In genomic region chr11:47242596-47243192, GRCh38 we compare ENCODE assay signal across 19 cellular contexts. TPM values are rescaled to one million over a fixed set of nuclear protein-coding genes. Genes with fewer than 3 reads are reported as not detected.
DNase-seq lines count a peak whose midpoint lies in the region; ATAC-seq, FAIRE-seq and TF ChIP-seq lines count a peak whose summit lies in the region.
"Had no signal": no experiment of that assay in that cellular context is flagged by ENCODE, and none has a peak within 500 bp of the region (broad histone marks: within the 10 kb centered on the region; RNA-seq: fewer than 3 reads in every experiment).

No MANE protein-coding gene starts in this region.

- POLR2A ChIA-PET in K562 (lab: Yijun Ruan, JAX): interaction anchor here (0.7 to 10.1 kb wide), 8 partner anchors 8 to 169 kb away, joined by 3 to 110 read pairs (median 4); partner anchors contain the start of gene DDB2

- in situ Hi-C loops in K562 (cut with MboI): no loop called here

- H4K20me1 ChIP-seq in K562 (replicated peaks; ENCODE audit: control insufficient read depth, insufficient read depth, low read length): no peaks in the 10 kb centered on the region; the same call in 1 of the 2 replicates

- ATAC-seq in K562 (no peak), lower lobe of right lung (no peak), GM21619 (IDR thresholded peaks at IDR 0.05; ENCODE audit: unreplicated experiment) (no peak)

- CTCF ChIA-PET in K562 (lab: Yijun Ruan, JAX; ENCODE audit: low intra/inter-chr PET ratio): no interaction called here

- DNase-seq in GM12892 (ENCODE audit: insufficient read length): no peak
- DNase-seq in K562 (ENCODE audit: extremely low read depth in 1 of 4, low spot score in 3 of 4): no peak
- DNase-seq in lower lobe of right lung: no peak
- no peak for DNase-seq in HuH-7.5 (ENCODE audit: low spot score)
- no peak for DNase-seq in amygdala (lab: John Stamatoyannopoulos, UW)
- DNase-seq: activated CD4-positive, alpha-beta T cell treated with anti-CD3 and anti-CD28 coated beads, Interleukin-2, amount 10 ng/mL, durations not matched to agents 7 days and 5 days; AML-193; amniotic stem cell; cerebellar nuclear complex; foreskin melanocyte; H9; left cardiac atrium; NCI-H1417 treated with DMSO at 0.1 percent for 48 hours; ovary; stimulated activated CD4-positive, alpha-beta T cell treated with anti-CD3 and anti-CD28 coated beads, Interleukin-4, amount 100 ng/mL, for 1 hour had no signal

- no peak overlapping the region for H2AFZ ChIP-seq in K562 (ENCODE audit: low read depth, low read length)

- peak overlapping the region; percentile 73 for H3K27ac ChIP-seq in C4-2B
- H3K27ac ChIP-seq in K562 (ENCODE audit: extremely low read depth, low read depth, low read length): no peak overlapping the region
- peak overlapping the region; percentile 24 for H3K27ac ChIP-seq in lower lobe of right lung
- H3K27ac ChIP-seq: ovary had no signal

- no peak for TF ChIP-seq EP300 in K562 (IDR thresholded peaks at IDR 0.05; ENCODE audit: low read length)

- intact Hi-C loops in K562 (cut with micrococcal nuclease) (no loop called here), lower lobe of right lung (cut with DNase I) (no loop called here)

- H3K4me3 ChIP-seq in K562 (no peak overlapping the region), lower lobe of right lung (no peak overlapping the region)
- H3K4me3 ChIP-seq: ovary had no signal

- peaks cover 76% of the 10 kb centered on the region; the same call in 2 of the 3 replicates for H3K36me3 ChIP-seq in K562 (ENCODE audit: control insufficient read depth, insufficient read depth, low read length)
- peaks cover 85% of the 10 kb centered on the region for H3K36me3 ChIP-seq in lower lobe of right lung
- H3K36me3 ChIP-seq: ovary had no signal

- no TSS peak for BruUV-seq in K562 (replicated peaks; lab: Mats Ljungman, UMichigan)

- TF ChIP-seq POLR2A in GM12892 (IDR thresholded peaks at IDR 0.05; ENCODE audit: low read depth, low read length): 0 out of 2 replicates have a peak, but pooled peaks have one; percentile 9
- no peak for TF ChIP-seq POLR2A in K562 (conservative IDR thresholded peaks at IDR 0.05)

- no peaks in the 10 kb centered on the region for H3K9me3 ChIP-seq in K562 (replicated peaks; ENCODE audit: control insufficient read depth, insufficient read depth, low read depth, low read length)
- H3K9me3 ChIP-seq in lower lobe of right lung: no peaks in the 10 kb centered on the region
- H3K9me3 ChIP-seq: ovary had no signal

- H3K9me1 ChIP-seq in K562 (ENCODE audit: control insufficient read depth, insufficient read depth, low read length): no peaks in the 10 kb centered on the region

- no peak overlapping the region for H3K4me2 ChIP-seq in K562 (ENCODE audit: insufficient read depth, low read length)

- H3K27me3 ChIP-seq in K562 (ENCODE audit: control insufficient read depth in 2 of 2, insufficient read depth in 2 of 2, low read length in 2 of 2): no peaks in the 10 kb centered on the region
- no peaks in the 10 kb centered on the region for H3K27me3 ChIP-seq in lower lobe of right lung (ENCODE audit: low read depth)
- H3K27me3 ChIP-seq: ovary had no signal

- 87% methylated on average over 20 of the region's 21 CpGs for WGBS in K562 (ENCODE audit: insufficient coverage, low coverage, missing lambda C conversion rate)

- TF ChIP-seq RAD21 in K562 (CRISPR knock-in tag; conservative IDR thresholded peaks at IDR 0.05 in 1 of 2, IDR thresholded peaks at IDR 0.05 in 1 of 2): no peak

- 0 out of 4 replicates have a peak overlapping the region, but pooled peaks of 1 of the 2 experiments have one; percentile 10 for H3K9ac ChIP-seq in K562 (ENCODE audit: insufficient read depth in 1 of 2, low read depth in 2 of 2, low read length in 2 of 2)

- peaks cover 5 to 12% of the 10 kb centered on the region in 2 experiments; a peak in 4 of 5 replicates for H3K4me1 ChIP-seq in K562 (replicated peaks in 1 of 2; ENCODE audit: control insufficient read depth in 2 of 2, insufficient read depth in 2 of 2, low read length in 2 of 2)
- peaks cover 39% of the 10 kb centered on the region for H3K4me1 ChIP-seq in lower lobe of right lung

- no peak for TF ChIP-seq CTCF in C4-2B (conservative IDR thresholded peaks at IDR 0.05)
- no peak for TF ChIP-seq CTCF in K562 (IDR thresholded peaks at IDR 0.05 in 2 of 3, conservative IDR thresholded peaks at IDR 0.05 in 1 of 3; ENCODE audit: insufficient read depth in 2 of 3, low read depth in 1 of 3, low read length in 3 of 3)
- TF ChIP-seq CTCF in lower lobe of right lung (IDR thresholded peaks at IDR 0.05): no peak

- no peak for FAIRE-seq in GM12892 (lab: Jason Lieb, UNC)
- FAIRE-seq in K562 (lab: Jason Lieb, UNC): no peak
- FAIRE-seq: D721Med, TTC549 had no signal

- peaks cover 3% of the 10 kb centered on the region for H3K79me2 ChIP-seq in K562 (ENCODE audit: control insufficient read depth, insufficient read depth, low read length)

RNA-seq across cellular contexts. Expression of gene ACP2, which starts 5.9 kb away (rescaled TPM):
- 7.1 TPM for polyA plus RNA-seq in GM12892 (2012; ENCODE audit: missing spikeins)
- total RNA-seq in K562 (2011; cell fraction: chromatin; rRNA removed; ENCODE audit: low replicate concordance): 46.3 and 108 TPM in 2 replicates
- 76.0 and 80.0 TPM in 2 replicates for total RNA-seq in K562 (2011; cell fraction: nucleolus; rRNA removed)
- total RNA-seq in K562 (2011; cell fraction: nucleoplasm; rRNA removed): 60.6 and 60.9 TPM in 2 replicates
- total RNA-seq in K562 (2014; rRNA removed) (14.3 and 16.2 TPM in 2 replicates), K562 (2014; rRNA removed; fragmentation: Illumina TruSeq; extraction: Trizol) (7.1 and 8.6 TPM in 2 replicates), K562 (2015; rRNA removed; fragmentation: Illumina TruSeq; extraction: Trizol) (11.6 and 12.1 TPM in 2 replicates), K562 (2021) (17.8 and 20.0 TPM in 2 replicates), lower lobe of right lung (33.0 TPM)
- polyA plus RNA-seq in K562 (2011; rRNA removed) (7.0 and 10.4 TPM in 2 replicates), K562 (2014; fragmentation: Illumina TruSeq; extraction: Trizol) (14.0 and 19.1 TPM in 2 replicates), K562 (2014; fragmentation: Nextera tagmentation; extraction: Ambion mirVana) (1 to 10 TPM; 1.9 to 2.2 TPM), K562 (2014; rRNA removed) (12.4 and 14.4 TPM in 2 replicates)
- 8.2 and 13.6 TPM in 2 replicates for polyA plus RNA-seq in K562 (2011; cell fraction: cytosol; rRNA removed)
- 27.8 and 55.7 TPM in 2 replicates for polyA plus RNA-seq in K562 (2011; cell fraction: nucleus; rRNA removed)
- 13.9 and 20.7 TPM in 2 replicates for polyA plus RNA-seq in K562 (2012)
- polyA minus RNA-seq in K562 (2011; rRNA and poly(A)+ RNA removed): 10.9 and 11.2 TPM in 2 replicates
- 9.5 and 12.3 TPM in 2 replicates for polyA minus RNA-seq in K562 (2011; cell fraction: cytosol; rRNA and poly(A)+ RNA removed)
- polyA minus RNA-seq in K562 (2011; cell fraction: nucleus; rRNA and poly(A)+ RNA removed): 25.4 and 26.9 TPM in 2 replicates

RNA-seq across cellular contexts. Expression of gene NR1H3, which starts 15.1 kb away (rescaled TPM):
- 3.0 TPM for polyA plus RNA-seq in GM12892 (2012; ENCODE audit: missing spikeins)
- 39.2 and 75.3 TPM in 2 replicates for total RNA-seq in K562 (2011; cell fraction: chromatin; rRNA removed; ENCODE audit: low replicate concordance)
- total RNA-seq in K562 (2011; cell fraction: nucleolus; rRNA removed): 43.6 and 51.5 TPM in 2 replicates
- total RNA-seq in K562 (2011; cell fraction: nucleoplasm; rRNA removed): 31.0 and 35.2 TPM in 2 replicates
- total RNA-seq in K562 (2014; rRNA removed): 11.9 and 16.0 TPM in 2 replicates
- 6.6 and 8.2 TPM in 2 replicates for total RNA-seq in K562 (2014; rRNA removed; fragmentation: Illumina TruSeq; extraction: Trizol)
- 7.8 and 11.1 TPM in 2 replicates for total RNA-seq in K562 (2015; rRNA removed; fragmentation: Illumina TruSeq; extraction: Trizol)
- total RNA-seq in K562 (2021): 15.9 and 16.5 TPM in 2 replicates
- polyA plus RNA-seq in K562 (2011; rRNA removed): 26.0 and 31.9 TPM in 2 replicates
- polyA plus RNA-seq in K562 (2011; cell fraction: cytosol; rRNA removed): 38.5 and 38.7 TPM in 2 replicates
- 66.1 and 82.8 TPM in 2 replicates for polyA plus RNA-seq in K562 (2011; cell fraction: nucleus; rRNA removed)
- 16.1 and 20.9 TPM in 2 replicates for polyA plus RNA-seq in K562 (2012)
- polyA plus RNA-seq in K562 (2014; fragmentation: Illumina TruSeq; extraction: Trizol): 12.0 and 15.2 TPM in 2 replicates
- 10 to 100 TPM in 1 of 2 experiments, 1 to 10 TPM in 1; 9.8 to 10.4 TPM for polyA plus RNA-seq in K562 (2014; fragmentation: Nextera tagmentation; extraction: Ambion mirVana)
- polyA plus RNA-seq in K562 (2014; rRNA removed): 17.5 and 18.4 TPM in 2 replicates
- polyA minus RNA-seq in K562 (2011; rRNA and poly(A)+ RNA removed): 15.1 and 19.2 TPM in 2 replicates
- 9.9 and 20.8 TPM in 2 replicates for polyA minus RNA-seq in K562 (2011; cell fraction: cytosol; rRNA and poly(A)+ RNA removed)
- 12.8 and 23.2 TPM in 2 replicates for polyA minus RNA-seq in K562 (2011; cell fraction: nucleus; rRNA and poly(A)+ RNA removed)
- total RNA-seq in lower lobe of right lung: 49.2 TPM

RNA-seq across cellular contexts. Expression of gene MADD, which starts 27.2 kb away (rescaled TPM):
- polyA plus RNA-seq in GM12892 (2012; ENCODE audit: missing spikeins): 12.3 TPM
- total RNA-seq in K562 (2011; cell fraction: chromatin; rRNA removed; ENCODE audit: low replicate concordance): 267 and 427 TPM in 2 replicates
- total RNA-seq in K562 (2011; cell fraction: nucleolus; rRNA removed): 135 and 141 TPM in 2 replicates
- total RNA-seq in K562 (2011; cell fraction: nucleoplasm; rRNA removed): 157 and 178 TPM in 2 replicates
- total RNA-seq in K562 (2014; rRNA removed): 33.6 and 34.4 TPM in 2 replicates
- 22.2 and 22.6 TPM in 2 replicates for total RNA-seq in K562 (2014; rRNA removed; fragmentation: Illumina TruSeq; extraction: Trizol)
- 28.7 and 34.3 TPM in 2 replicates for total RNA-seq in K562 (2015; rRNA removed; fragmentation: Illumina TruSeq; extraction: Trizol)
- 53.6 and 57.6 TPM in 2 replicates for total RNA-seq in K562 (2021)
- polyA plus RNA-seq in K562 (2011; rRNA removed): 37.0 and 54.1 TPM in 2 replicates
- polyA plus RNA-seq in K562 (2011; cell fraction: cytosol; rRNA removed): 37.6 and 44.5 TPM in 2 replicates
- polyA plus RNA-seq in K562 (2011; cell fraction: nucleus; rRNA removed): 196 and 230 TPM in 2 replicates
- polyA plus RNA-seq in K562 (2012): 39.6 and 44.4 TPM in 2 replicates
- polyA plus RNA-seq in K562 (2014; fragmentation: Illumina TruSeq; extraction: Trizol): 41.6 and 41.9 TPM in 2 replicates
- polyA plus RNA-seq in K562 (2014; fragmentation: Nextera tagmentation; extraction: Ambion mirVana): 1 to 10 TPM in 1 of 2 experiments, under 1 TPM in 1; 0.68 to 3.2 TPM
- 43.4 and 47.6 TPM in 2 replicates for polyA plus RNA-seq in K562 (2014; rRNA removed)
- polyA minus RNA-seq in K562 (2011; rRNA and poly(A)+ RNA removed): 47.0 and 48.6 TPM in 2 replicates
- 37.4 and 47.8 TPM in 2 replicates for polyA minus RNA-seq in K562 (2011; cell fraction: cytosol; rRNA and poly(A)+ RNA removed)
- 52.0 and 80.3 TPM in 2 replicates for polyA minus RNA-seq in K562 (2011; cell fraction: nucleus; rRNA and poly(A)+ RNA removed)
- total RNA-seq in lower lobe of right lung: 53.7 TPM

RNA-seq across cellular contexts. Expression of gene DDB2, which starts 27.9 kb away (rescaled TPM):
- polyA plus RNA-seq in GM12892 (2012; ENCODE audit: missing spikeins): 130 TPM
- total RNA-seq in K562 (2011; cell fraction: chromatin; rRNA removed; ENCODE audit: low replicate concordance): 56.3 and 66.6 TPM in 2 replicates
- total RNA-seq in K562 (2011; cell fraction: nucleolus; rRNA removed): 38.7 TPM in 2 replicates
- 45.0 and 46.9 TPM in 2 replicates for total RNA-seq in K562 (2011; cell fraction: nucleoplasm; rRNA removed)
- 12.7 and 13.3 TPM in 2 replicates for total RNA-seq in K562 (2014; rRNA removed)
- total RNA-seq in K562 (2014; rRNA removed; fragmentation: Illumina TruSeq; extraction: Trizol): 8.7 and 9.0 TPM in 2 replicates
- 10.1 and 10.9 TPM in 2 replicates for total RNA-seq in K562 (2015; rRNA removed; fragmentation: Illumina TruSeq; extraction: Trizol)
- total RNA-seq in K562 (2021): 9.0 and 10.5 TPM in 2 replicates
- 17.1 and 17.5 TPM in 2 replicates for polyA plus RNA-seq in K562 (2011; rRNA removed)
- 12.9 and 16.0 TPM in 2 replicates for polyA plus RNA-seq in K562 (2011; cell fraction: cytosol; rRNA removed)
- 54.5 and 57.5 TPM in 2 replicates for polyA plus RNA-seq in K562 (2011; cell fraction: nucleus; rRNA removed)
- polyA plus RNA-seq in K562 (2012): 11.5 and 20.9 TPM in 2 replicates
- polyA plus RNA-seq in K562 (2014; fragmentation: Illumina TruSeq; extraction: Trizol): 10.1 and 10.4 TPM in 2 replicates
- polyA plus RNA-seq in K562 (2014; fragmentation: Nextera tagmentation; extraction: Ambion mirVana): 10 to 100 TPM in 1 of 2 experiments, 1 to 10 TPM in 1; 9.0 to 10.3 TPM
- polyA plus RNA-seq in K562 (2014; rRNA removed): 12.0 and 18.6 TPM in 2 replicates
- polyA minus RNA-seq in K562 (2011; rRNA and poly(A)+ RNA removed): 12.9 and 16.8 TPM in 2 replicates
- 5.5 and 8.0 TPM in 2 replicates for polyA minus RNA-seq in K562 (2011; cell fraction: cytosol; rRNA and poly(A)+ RNA removed)
- 17.4 and 23.8 TPM in 2 replicates for polyA minus RNA-seq in K562 (2011; cell fraction: nucleus; rRNA and poly(A)+ RNA removed)
- 37.5 TPM for total RNA-seq in lower lobe of right lung

RNA-seq across cellular contexts. Expression of gene PACSIN3, which starts 56.5 kb away (rescaled TPM):
- 1.2 TPM for polyA plus RNA-seq in GM12892 (2012; ENCODE audit: missing spikeins)
- total RNA-seq in K562 (2011; cell fraction: chromatin; rRNA removed; ENCODE audit: low replicate concordance): 3.9 and 14.6 TPM in 2 replicates
- total RNA-seq in K562 (2011; cell fraction: nucleolus; rRNA removed): 11.6 and 12.7 TPM in 2 replicates
- 6.0 and 7.3 TPM in 2 replicates for total RNA-seq in K562 (2011; cell fraction: nucleoplasm; rRNA removed)
- total RNA-seq in K562 (2014; rRNA removed) (15.5 and 18.8 TPM in 2 replicates), K562 (2014; rRNA removed; fragmentation: Illumina TruSeq; extraction: Trizol) (1.5 and 3.5 TPM in 2 replicates), K562 (2015; rRNA removed; fragmentation: Illumina TruSeq; extraction: Trizol) (8.8 and 9.6 TPM in 2 replicates), K562 (2021) (13.8 and 18.1 TPM in 2 replicates), lower lobe of right lung (28.6 TPM)
- polyA plus RNA-seq in K562 (2011; rRNA removed) (6.8 and 7.1 TPM in 2 replicates), K562 (2014; fragmentation: Illumina TruSeq; extraction: Trizol) (7.1 and 9.8 TPM in 2 replicates), K562 (2014; fragmentation: Nextera tagmentation; extraction: Ambion mirVana) (under 1 TPM; 0.13 to 0.17 TPM), K562 (2014; rRNA removed) (14.5 and 15.0 TPM in 2 replicates)
- 6.5 and 12.3 TPM in 2 replicates for polyA plus RNA-seq in K562 (2011; cell fraction: cytosol; rRNA removed)
- polyA plus RNA-seq in K562 (2011; cell fraction: nucleus; rRNA removed): 6.2 and 9.6 TPM in 2 replicates
- polyA plus RNA-seq in K562 (2012): 7.3 and 10.4 TPM in 2 replicates
- 1.9 and 3.0 TPM in 2 replicates for polyA minus RNA-seq in K562 (2011; rRNA and poly(A)+ RNA removed)
- polyA minus RNA-seq in K562 (2011; cell fraction: cytosol; rRNA and poly(A)+ RNA removed): 8.0 and 17.4 TPM in 2 replicates
- 4.7 and 5.0 TPM in 2 replicates for polyA minus RNA-seq in K562 (2011; cell fraction: nucleus; rRNA and poly(A)+ RNA removed)
